ENCODE assay signal across 8 cellular contexts in the genomic region with DNA sequence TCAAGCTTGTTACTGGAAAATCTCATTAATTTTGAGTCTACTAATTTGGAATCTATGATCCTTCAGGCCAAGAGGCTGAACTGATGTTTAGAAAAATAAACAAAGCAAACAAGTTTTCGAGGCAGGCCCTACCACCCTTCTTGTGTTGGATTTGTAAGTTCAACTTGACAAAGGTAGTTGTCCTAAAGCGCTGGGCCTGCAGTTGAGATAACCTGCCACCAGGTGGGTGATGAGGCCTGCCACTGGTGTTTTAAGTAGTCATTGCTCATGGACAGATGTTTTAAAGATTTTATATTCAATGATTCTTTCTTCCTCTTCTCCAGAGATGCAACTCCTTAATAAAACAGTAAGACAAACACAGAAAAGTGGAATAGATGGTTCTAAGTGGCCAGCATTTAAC. TPM values are rescaled to one million over a fixed set of nuclear protein-coding genes. Genes with fewer than 3 reads are reported as not detected.
DNase-seq lines count a peak whose midpoint lies in the region; ATAC-seq and TF ChIP-seq lines count a peak whose summit lies in the region.

No MANE protein-coding gene starts in this region.

- H3K4me1 Mint-ChIP-seq in activated naive CD4-positive, alpha-beta T cell treated with anti-CD3 and anti-CD28 coated beads for 36 hours (ENCODE audit: low read depth) = peaks cover 17% of the 10 kb centered on the region

- ATAC-seq in HG02840 (IDR thresholded peaks at IDR 0.05; ENCODE audit: low FRiP score, unreplicated experiment) = no peak

- DNase-seq in OCI-M1 (lab: John Stamatoyannopoulos, UW) = peak; percentile 77
- peak; percentile 83 for DNase-seq in activated naive CD4-positive, alpha-beta T cell treated with anti-CD3 and anti-CD28 coated beads for 36 hours
- DNase-seq in left kidney (ENCODE audit: low read depth, low spot score) = peak; percentile 52
- DNase-seq in stimulated activated CD8-positive, alpha-beta memory T cell treated with anti-CD3 and anti-CD28 coated beads, Interleukin-7, amount 100 ng/mL, for 4 hours (ENCODE audit: low read depth in 2 of 2) = peak; percentile 17 to 22
- DNase-seq in OCI-M2 (lab: John Stamatoyannopoulos, UW; ENCODE audit: unreplicated experiment) = no peak
- DNase-seq in ureter (ENCODE audit: low spot score) = no peak

- H3K36me3 Mint-ChIP-seq in activated naive CD4-positive, alpha-beta T cell treated with anti-CD3 and anti-CD28 coated beads for 36 hours (ENCODE audit: low read depth) = no peaks in the 10 kb centered on the region

- CTCF ChIA-PET in activated naive CD4-positive, alpha-beta T cell treated with anti-CD3 and anti-CD28 coated beads for 36 hours (lab: Charles Lee) = interaction anchor here (0.9 to 2.7 kb wide), 15 partner anchors 20 to 195 kb away, joined by 3 to 28 read pairs (median 3); a partner anchor contains a TSS

- TF ChIP-seq CTCF in GM12874 (IDR thresholded peaks at IDR 0.05; ENCODE audit: insufficient read depth, low read depth, low read length) = peak; percentile 61

- no peak overlapping the region for H3K4me3 Mint-ChIP-seq in activated naive CD4-positive, alpha-beta T cell treated with anti-CD3 and anti-CD28 coated beads for 36 hours

- intact Hi-C loops in activated naive CD4-positive, alpha-beta T cell treated with anti-CD3 and anti-CD28 coated beads for 36 hours (cut with micrococcal nuclease) = loop anchor here (1.0 kb wide), 2 partner anchors 54 to 98 kb away; no protein-coding TSS in a partner anchor

- H3K27ac Mint-ChIP-seq in activated naive CD4-positive, alpha-beta T cell treated with anti-CD3 and anti-CD28 coated beads for 36 hours = no peak overlapping the region

- no peaks in the 10 kb centered on the region for H3K9me3 Mint-ChIP-seq in activated naive CD4-positive, alpha-beta T cell treated with anti-CD3 and anti-CD28 coated beads for 36 hours

- H3K27me3 Mint-ChIP-seq in activated naive CD4-positive, alpha-beta T cell treated with anti-CD3 and anti-CD28 coated beads for 36 hours (ENCODE audit: low read depth) = no peaks in the 10 kb centered on the region

RNA-seq across cellular contexts. Expression of a gene that starts 19.4 kb away (rescaled TPM):
- not detected for total RNA-seq in activated naive CD4-positive, alpha-beta T cell treated with anti-CD3 and anti-CD28 coated beads for 36 hours
- total RNA-seq in ureter = 46.8 TPM

RNA-seq across cellular contexts. Expression of a gene that starts 24.8 kb away (rescaled TPM):
- total RNA-seq in activated naive CD4-positive, alpha-beta T cell treated with anti-CD3 and anti-CD28 coated beads for 36 hours = 1 to 10 TPM; 8.7 to 9.1 TPM
- total RNA-seq in ureter = 40.6 TPM

RNA-seq across cellular contexts. Expression of a gene that starts 38.8 kb away (rescaled TPM):
- total RNA-seq in activated naive CD4-positive, alpha-beta T cell treated with anti-CD3 and anti-CD28 coated beads for 36 hours = not detected
- total RNA-seq in ureter = not detected

Comparison
In these comparisons a context has a peak if more than half of its experiments do, and no peak if none do; other contexts are left out.
1. DNase-seq: peak in OCI-M1 (single experiment), activated naive CD4-positive, alpha-beta T cell treated with anti-CD3 and anti-CD28 coated beads for 36 hours (single experiment), left kidney (single experiment) and stimulated activated CD8-positive, alpha-beta memory T cell treated with anti-CD3 and anti-CD28 coated beads, Interleukin-7, amount 100 ng/mL, for 4 hours (2 of 2); none in OCI-M2 (single experiment) and ureter (single experiment).
2. RNA of a gene that starts 19.4 kb away (total RNA-seq): 46.8 TPM in ureter (single experiment); not detected in activated naive CD4-positive, alpha-beta T cell treated with anti-CD3 and anti-CD28 coated beads for 36 hours; every median in the first group is over 10 times any median in the second.